In the genomic region with DNA sequence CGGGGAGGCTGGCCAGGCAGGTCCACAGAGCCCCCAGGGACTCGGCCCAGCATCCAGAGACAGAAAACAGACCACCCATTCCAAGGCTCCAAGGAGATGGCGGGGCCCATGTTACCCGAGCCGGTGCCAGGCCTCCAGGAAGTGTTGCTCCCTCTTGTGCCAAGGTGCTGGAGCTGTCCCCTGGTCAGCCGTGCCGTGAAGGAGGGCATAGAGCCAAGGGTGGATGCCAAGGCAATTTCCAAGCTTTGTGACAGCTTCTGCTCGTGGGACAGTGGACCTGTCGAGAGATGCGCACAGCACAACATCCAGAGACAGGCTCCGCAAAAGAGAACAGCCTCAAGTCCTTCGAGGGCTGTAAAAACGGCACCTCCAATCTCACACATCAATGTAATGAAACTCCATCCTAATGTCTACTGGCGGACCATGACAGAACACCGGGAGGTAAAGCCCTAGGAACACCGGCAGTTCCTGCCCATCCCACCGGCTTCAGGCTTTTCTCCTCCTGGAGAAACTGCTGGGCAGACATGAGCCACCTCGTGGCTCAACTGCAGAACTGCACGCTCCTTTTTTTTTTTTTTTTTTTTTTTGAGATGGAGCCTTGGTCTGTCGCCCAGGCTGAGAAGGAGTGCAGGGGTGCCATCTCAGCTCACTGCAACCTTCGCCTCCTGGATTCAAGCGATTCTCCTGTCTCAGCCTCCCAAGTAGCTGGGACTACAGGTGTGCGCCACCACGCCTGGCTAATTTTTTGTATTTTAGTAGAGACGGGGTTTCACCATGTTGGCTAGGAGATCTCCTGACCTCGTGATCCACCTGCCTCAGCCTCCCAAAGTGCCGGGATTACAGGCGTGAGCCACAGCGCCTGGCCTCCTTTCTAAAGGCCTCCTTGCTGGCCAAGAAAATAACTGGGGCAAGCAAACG, we compare ENCODE assay signal across 1 cellular context.
TF ChIP-seq lines count a peak whose summit lies in the region.

No MANE protein-coding gene starts in this region.

TF ChIP-seq in HepG2, 621 proteins besides CTCF, POLR2A, EP300 and RAD21 (continued from another document and continues in another):
- TF ChIP-seq, protein P1, sequence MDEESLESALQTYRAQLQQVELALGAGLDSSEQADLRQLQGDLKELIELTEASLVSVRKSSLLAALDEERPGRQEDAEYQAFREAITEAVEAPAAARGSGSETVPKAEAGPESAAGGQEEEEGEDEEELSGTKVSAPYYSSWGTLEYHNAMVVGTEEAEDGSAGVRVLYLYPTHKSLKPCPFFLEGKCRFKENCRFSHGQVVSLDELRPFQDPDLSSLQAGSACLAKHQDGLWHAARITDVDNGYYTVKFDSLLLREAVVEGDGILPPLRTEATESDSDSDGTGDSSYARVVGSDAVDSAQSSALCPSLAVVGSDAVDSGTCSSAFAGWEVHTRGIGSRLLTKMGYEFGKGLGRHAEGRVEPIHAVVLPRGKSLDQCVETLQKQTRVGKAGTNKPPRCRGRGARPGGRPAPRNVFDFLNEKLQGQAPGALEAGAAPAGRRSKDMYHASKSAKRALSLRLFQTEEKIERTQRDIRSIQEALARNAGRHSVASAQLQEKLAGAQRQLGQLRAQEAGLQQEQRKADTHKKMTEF (CRISPR knock-in tag; IDR thresholded peaks at IDR 0.05), result 0 out of 2 replicates have a peak, but pooled peaks have one; percentile 45
- no peak for TF ChIP-seq ZNF839 (CRISPR knock-in tag; IDR thresholded peaks at IDR 0.05; ENCODE audit: borderline replicate concordance)
- no peak for TF ChIP-seq ZNF205 (CRISPR knock-in tag; IDR thresholded peaks at IDR 0.05)
- TF ChIP-seq LCORL (IDR thresholded peaks at IDR 0.05), result no peak
- peak; percentile 60; the same call in 1 of the 2 replicates for TF ChIP-seq LCORL (CRISPR knock-in tag; IDR thresholded peaks at IDR 0.05)
- no peak for TF ChIP-seq ZNF549 (CRISPR knock-in tag; IDR thresholded peaks at IDR 0.05)
- TF ChIP-seq TCF12 (IDR thresholded peaks at IDR 0.05), result no peak
- TF ChIP-seq TCF12 (CRISPR knock-in tag; IDR thresholded peaks at IDR 0.05), result no peak
- no peak for TF ChIP-seq JUNB (CRISPR knock-in tag; IDR thresholded peaks at IDR 0.05; ENCODE audit: borderline replicate concordance)
- TF ChIP-seq SNAPC5 (CRISPR knock-in tag; IDR thresholded peaks at IDR 0.05; ENCODE audit: borderline replicate concordance), result no peak
- TF ChIP-seq ELF3 (CRISPR knock-in tag; IDR thresholded peaks at IDR 0.05), result 0 out of 2 replicates have a peak, but pooled peaks have one; percentile 39
- no peak for TF ChIP-seq ZBTB3 (CRISPR knock-in tag; IDR thresholded peaks at IDR 0.05; ENCODE audit: borderline replicate concordance, low read depth)
- no peak for TF ChIP-seq SPEN (CRISPR knock-in tag; IDR thresholded peaks at IDR 0.05; ENCODE audit: low read depth)
- TF ChIP-seq CREM (IDR thresholded peaks at IDR 0.05), result no peak
- TF ChIP-seq CREM (CRISPR knock-in tag; IDR thresholded peaks at IDR 0.05), result no peak
- TF ChIP-seq ZNF234 (CRISPR knock-in tag; conservative IDR thresholded peaks at IDR 0.05), result no peak
- TF ChIP-seq ZBTB44 (CRISPR knock-in tag; IDR thresholded peaks at IDR 0.05), result no peak
- TF ChIP-seq ZNF577 (CRISPR knock-in tag; IDR thresholded peaks at IDR 0.05; ENCODE audit: borderline replicate concordance, low read depth), result no peak
- TF ChIP-seq NFE2L2 (IDR thresholded peaks at IDR 0.05; ENCODE audit: low read length), result no peak
- no peak for TF ChIP-seq NR0B2 (CRISPR knock-in tag; IDR thresholded peaks at IDR 0.05)
- TF ChIP-seq, protein P2, sequence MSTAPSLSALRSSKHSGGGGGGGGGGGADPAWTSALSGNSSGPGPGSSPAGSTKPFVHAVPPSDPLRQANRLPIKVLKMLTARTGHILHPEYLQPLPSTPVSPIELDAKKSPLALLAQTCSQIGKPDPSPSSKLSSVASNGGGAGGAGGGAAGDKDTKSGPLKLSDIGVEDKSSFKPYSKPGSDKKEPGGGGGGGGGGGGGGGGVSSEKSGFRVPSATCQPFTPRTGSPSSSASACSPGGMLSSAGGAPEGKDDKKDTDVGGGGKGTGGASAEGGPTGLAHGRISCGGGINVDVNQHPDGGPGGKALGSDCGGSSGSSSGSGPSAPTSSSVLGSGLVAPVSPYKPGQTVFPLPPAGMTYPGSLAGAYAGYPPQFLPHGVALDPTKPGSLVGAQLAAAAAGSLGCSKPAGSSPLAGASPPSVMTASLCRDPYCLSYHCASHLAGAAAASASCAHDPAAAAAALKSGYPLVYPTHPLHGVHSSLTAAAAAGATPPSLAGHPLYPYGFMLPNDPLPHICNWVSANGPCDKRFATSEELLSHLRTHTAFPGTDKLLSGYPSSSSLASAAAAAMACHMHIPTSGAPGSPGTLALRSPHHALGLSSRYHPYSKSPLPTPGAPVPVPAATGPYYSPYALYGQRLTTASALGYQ (CRISPR knock-in tag; IDR thresholded peaks at IDR 0.05), result no peak
- TF ChIP-seq, protein P3, sequence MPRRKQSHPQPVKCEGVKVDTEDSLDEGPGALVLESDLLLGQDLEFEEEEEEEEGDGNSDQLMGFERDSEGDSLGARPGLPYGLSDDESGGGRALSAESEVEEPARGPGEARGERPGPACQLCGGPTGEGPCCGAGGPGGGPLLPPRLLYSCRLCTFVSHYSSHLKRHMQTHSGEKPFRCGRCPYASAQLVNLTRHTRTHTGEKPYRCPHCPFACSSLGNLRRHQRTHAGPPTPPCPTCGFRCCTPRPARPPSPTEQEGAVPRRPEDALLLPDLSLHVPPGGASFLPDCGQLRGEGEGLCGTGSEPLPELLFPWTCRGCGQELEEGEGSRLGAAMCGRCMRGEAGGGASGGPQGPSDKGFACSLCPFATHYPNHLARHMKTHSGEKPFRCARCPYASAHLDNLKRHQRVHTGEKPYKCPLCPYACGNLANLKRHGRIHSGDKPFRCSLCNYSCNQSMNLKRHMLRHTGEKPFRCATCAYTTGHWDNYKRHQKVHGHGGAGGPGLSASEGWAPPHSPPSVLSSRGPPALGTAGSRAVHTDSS (CRISPR knock-in tag; conservative IDR thresholded peaks at IDR 0.05), result no peak
- TF ChIP-seq, protein P4, sequence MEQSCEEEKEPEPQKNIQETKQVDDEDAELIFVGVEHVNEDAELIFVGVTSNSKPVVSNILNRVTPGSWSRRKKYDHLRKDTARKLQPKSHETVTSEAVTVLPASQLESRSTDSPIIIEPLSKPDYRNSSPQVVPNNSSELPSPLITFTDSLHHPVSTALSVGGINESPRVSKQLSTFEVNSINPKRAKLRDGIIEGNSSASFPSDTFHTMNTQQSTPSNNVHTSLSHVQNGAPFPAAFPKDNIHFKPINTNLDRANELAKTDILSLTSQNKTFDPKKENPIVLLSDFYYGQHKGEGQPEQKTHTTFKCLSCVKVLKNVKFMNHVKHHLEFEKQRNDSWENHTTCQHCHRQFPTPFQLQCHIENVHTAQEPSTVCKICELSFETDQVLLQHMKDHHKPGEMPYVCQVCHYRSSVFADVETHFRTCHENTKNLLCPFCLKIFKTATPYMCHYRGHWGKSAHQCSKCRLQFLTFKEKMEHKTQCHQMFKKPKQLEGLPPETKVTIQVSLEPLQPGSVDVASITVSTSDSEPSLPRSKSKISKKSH (CRISPR knock-in tag; IDR thresholded peaks at IDR 0.05; ENCODE audit: borderline replicate concordance), result 0 out of 2 replicates have a peak, but pooled peaks have one; percentile 55
- TF ChIP-seq PBX2 (CRISPR knock-in tag; IDR thresholded peaks at IDR 0.05), result no peak
- no peak for TF ChIP-seq RFX1 (IDR thresholded peaks at IDR 0.05)
- TF ChIP-seq NFIC (IDR thresholded peaks at IDR 0.05; ENCODE audit: low read length), result no peak
- TF ChIP-seq, protein P5, sequence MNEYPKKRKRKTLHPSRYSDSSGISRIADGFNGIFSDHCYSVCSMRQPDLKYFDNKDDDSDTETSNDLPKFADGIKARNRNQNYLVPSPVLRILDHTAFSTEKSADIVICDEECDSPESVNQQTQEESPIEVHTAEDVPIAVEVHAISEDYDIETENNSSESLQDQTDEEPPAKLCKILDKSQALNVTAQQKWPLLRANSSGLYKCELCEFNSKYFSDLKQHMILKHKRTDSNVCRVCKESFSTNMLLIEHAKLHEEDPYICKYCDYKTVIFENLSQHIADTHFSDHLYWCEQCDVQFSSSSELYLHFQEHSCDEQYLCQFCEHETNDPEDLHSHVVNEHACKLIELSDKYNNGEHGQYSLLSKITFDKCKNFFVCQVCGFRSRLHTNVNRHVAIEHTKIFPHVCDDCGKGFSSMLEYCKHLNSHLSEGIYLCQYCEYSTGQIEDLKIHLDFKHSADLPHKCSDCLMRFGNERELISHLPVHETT (CRISPR knock-in tag; conservative IDR thresholded peaks at IDR 0.05), result no peak
- TF ChIP-seq MAFG (CRISPR knock-in tag; IDR thresholded peaks at IDR 0.05), result no peak
- no peak for TF ChIP-seq ZNF75D (CRISPR knock-in tag; IDR thresholded peaks at IDR 0.05; ENCODE audit: borderline replicate concordance)
- TF ChIP-seq HNRNPUL1 (IDR thresholded peaks at IDR 0.05; ENCODE audit: low read depth, low read length), result no peak
- no peak for TF ChIP-seq THAP9 (CRISPR knock-in tag; IDR thresholded peaks at IDR 0.05; ENCODE audit: borderline replicate concordance)
- TF ChIP-seq, protein P6, sequence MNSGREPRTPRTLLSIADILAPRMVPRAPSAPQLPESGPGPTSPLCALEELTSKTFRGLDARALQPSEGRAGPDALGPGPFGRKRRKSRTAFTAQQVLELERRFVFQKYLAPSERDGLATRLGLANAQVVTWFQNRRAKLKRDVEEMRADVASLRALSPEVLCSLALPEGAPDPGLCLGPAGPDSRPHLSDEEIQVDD (CRISPR knock-in tag; IDR thresholded peaks at IDR 0.05; ENCODE audit: borderline replicate concordance), result 0 out of 2 replicates have a peak, but pooled peaks have one; percentile 63
